ENCODE assay signal across 29 cellular contexts in the genomic region with DNA sequence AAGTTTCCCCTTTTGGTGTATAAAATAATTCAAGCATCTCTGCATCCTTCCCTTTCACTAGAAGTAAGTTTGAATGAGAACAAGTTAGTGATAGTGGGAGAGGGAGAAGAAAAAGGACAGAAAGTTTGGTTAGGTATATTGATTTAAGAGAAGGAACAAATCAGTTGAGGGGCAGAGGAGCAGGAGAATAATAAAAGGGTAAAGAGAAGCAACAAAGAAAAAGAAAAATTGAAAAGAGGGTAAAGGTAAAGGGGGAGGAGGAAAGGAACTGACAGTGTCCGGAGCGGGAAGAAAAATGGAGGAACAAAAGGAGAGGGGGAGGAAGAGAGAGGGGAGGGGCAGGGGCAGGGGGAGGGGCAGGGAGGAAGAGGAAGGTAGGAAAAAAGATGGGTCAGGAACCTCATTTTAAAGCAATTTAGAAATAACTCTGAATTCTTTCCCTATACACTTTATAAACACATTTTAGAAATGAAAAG. TPM values are rescaled to one million over a fixed set of nuclear protein-coding genes. Genes with fewer than 3 reads are reported as not detected.
A peak's percentile ranks its signal among the peaks of the same experiment; 100 is the strongest.
DNase-seq lines count a peak whose midpoint lies in the region; ATAC-seq, FAIRE-seq and TF ChIP-seq lines count a peak whose summit lies in the region.
"Had no signal": no experiment of that assay in that cellular context is flagged by ENCODE, and none has a peak within 500 bp of the region (broad histone marks: within the 10 kb centered on the region; RNA-seq: fewer than 3 reads in every experiment).

No MANE protein-coding gene starts in this region.

- 36% methylated on average over 2 of the region's 2 CpGs for WGBS in HepG2 (ENCODE audit: low lambda C conversion rate)
- 18% methylated on average over 2 of the region's 2 CpGs for WGBS in right lobe of liver (ENCODE audit: insufficient coverage, low coverage, low lambda C conversion rate, missing lambda C conversion rate)
- no CpG with 5 or more reads among the region's 2 CpGs for WGBS in mesendoderm (ENCODE audit: extremely low coverage, insufficient coverage, low lambda C conversion rate)

- no peaks in the 10 kb centered on the region for H3K36me3 Mint-ChIP-seq in brain
- no peaks in the 10 kb centered on the region for H3K36me3 Mint-ChIP-seq in activated T-cell treated with anti-CD3 and anti-CD28 coated beads, Interleukin-2, amount 50 U/mL, for 72 hours (ENCODE audit: insufficient read depth in 2 of 2)

- no peak overlapping the region for H2BK5ac ChIP-seq in mesendoderm (ENCODE audit: low read length)

- DNase-seq in HepG2 (ENCODE audit: low spot score) = no peak
- DNase-seq in right lobe of liver = no peak
- no peak for DNase-seq in mesendoderm
- no peak for DNase-seq in activated T-cell treated with anti-CD3 and anti-CD28 coated beads, Interleukin-2, amount 50 U/mL, for 72 hours
- no peak for DNase-seq in NCI-H2227 (lab: John Stamatoyannopoulos, UW; ENCODE audit: unreplicated experiment)
- DNase-seq in stimulated activated naive CD8-positive, alpha-beta T cell treated with anti-CD3 and anti-CD28 coated beads, Interleukin-15, amount 100 ng/mL, for 72 hours = no peak
- DNase-seq: activated CD4-positive, CD25-positive, alpha-beta regulatory T cell treated with anti-CD3 and anti-CD28 coated beads, Interleukin-2, amount 50 U/mL, for 72 hours; activated CD8-positive, alpha-beta memory T cell treated with anti-CD3 and anti-CD28 coated beads for 24 hours; activated naive CD4-positive, alpha-beta T cell treated with anti-CD3 and anti-CD28 coated beads, Interleukin-2, amount 50 U/mL, for 16 hours; activated T-cell treated with anti-CD3 and anti-CD28 coated beads, Interleukin-2, amount 50 U/mL, for 48 hours; dorsolateral prefrontal cortex; erythroblast; kidney glomerular epithelial cell; NCI-H1694; NCI-H2171; NCI-H526 treated with DMSO at 0.1 percent for 48 hours; SW 1271 had no signal

- TF ChIP-seq RAD21 in HepG2 (CRISPR knock-in tag; IDR thresholded peaks at IDR 0.05) = no peak

- no peak overlapping the region for H2AFZ ChIP-seq in HepG2 (ENCODE audit: low read length)

- no peak overlapping the region for H3K18ac ChIP-seq in mesendoderm (ENCODE audit: low read length)

- H3K4me3 ChIP-seq in HepG2 (replicated peaks in 1 of 3; ENCODE audit: insufficient read depth in 1 of 3, low read depth in 2 of 3, low read length in 3 of 3) = no peak overlapping the region
- no peak overlapping the region for H3K4me3 ChIP-seq in right lobe of liver
- H3K4me3 ChIP-seq in mesendoderm (ENCODE audit: low read length) = no peak overlapping the region
- H3K4me3 ChIP-seq: ascending aorta, BLaER1, dorsolateral prefrontal cortex, tibial nerve had no signal

- in situ Hi-C loops in HepG2 (cut with HindIII; ENCODE audit: extremely low pct_ligation_motif_present, low pct_unique_long_range_greater_than_20kb) = no loop called here

- H3K9ac ChIP-seq in HepG2 (ENCODE audit: insufficient read depth, low read depth, low read length) (no peak overlapping the region), mesendoderm (ENCODE audit: low read length) (peak overlapping the region; percentile 10)
- H3K9ac ChIP-seq: BLaER1 had no signal

- H3K4ac ChIP-seq in mesendoderm (ENCODE audit: low read depth, low read length) = no peak overlapping the region

- TF ChIP-seq EP300 in HepG2 (IDR thresholded peaks at IDR 0.05; ENCODE audit: low read depth in 2 of 2, low read length in 2 of 2) = no peak
- TF ChIP-seq EP300 in HepG2 (CRISPR knock-in tag; IDR thresholded peaks at IDR 0.05; ENCODE audit: borderline replicate concordance) = no peak

- H2BK120ac ChIP-seq in mesendoderm (ENCODE audit: low read depth, low read length) = no peak overlapping the region

- H2BK15ac ChIP-seq in mesendoderm (replicated peaks; ENCODE audit: low read depth) = peak overlapping the region; percentile 92

- H3K9me3 Mint-ChIP-seq in brain = peaks cover 0 to 4% (median 0%) of the 10 kb centered on the region in 5 experiments
- H3K9me3 Mint-ChIP-seq in activated T-cell treated with anti-CD3 and anti-CD28 coated beads, Interleukin-2, amount 50 U/mL, for 72 hours = no peaks in the 10 kb centered on the region
- H3K9me3 Mint-ChIP-seq in stimulated activated naive CD8-positive, alpha-beta T cell treated with anti-CD3 and anti-CD28 coated beads, Interleukin-15, amount 100 ng/mL, for 72 hours = no peaks in the 10 kb centered on the region
- H3K9me3 Mint-ChIP-seq: central memory CD8-positive, alpha-beta T cell; stimulated activated naive CD8-positive, alpha-beta T cell treated with anti-CD3 and anti-CD28 coated beads, Interleukin-15, Interleukin-2, amounts not matched to agents 100 ng/mL and 50 ng/mL, for 24 hours had no signal

- H3K4me3 Mint-ChIP-seq in brain = peak overlapping the region in 3 of 5 experiments; percentile 19 to 66 (median 38)
- no peak overlapping the region for H3K4me3 Mint-ChIP-seq in activated T-cell treated with anti-CD3 and anti-CD28 coated beads, Interleukin-2, amount 50 U/mL, for 72 hours
- H3K4me3 Mint-ChIP-seq in stimulated activated naive CD8-positive, alpha-beta T cell treated with anti-CD3 and anti-CD28 coated beads, Interleukin-15, amount 100 ng/mL, for 72 hours = no peak overlapping the region
- H3K4me3 Mint-ChIP-seq: central memory CD8-positive, alpha-beta T cell; stimulated activated naive CD8-positive, alpha-beta T cell treated with anti-CD3 and anti-CD28 coated beads, Interleukin-15, Interleukin-2, amounts not matched to agents 100 ng/mL and 50 ng/mL, for 24 hours had no signal

- CTCF ChIA-PET in HepG2 (lab: Yijun Ruan, JAX; ENCODE audit: low intra/inter-chr PET ratio, low total read pairs) = no interaction called here

- BruUV-seq in HepG2 (replicated peaks; lab: Mats Ljungman, UMichigan) = no TSS peak

- intact Hi-C loops in HepG2 (cut with micrococcal nuclease; ENCODE audit: unreplicated experiment) (no loop called here), right lobe of liver (cut with DNase I) (no loop called here)

- no peak overlapping the region for H4K8ac ChIP-seq in mesendoderm (ENCODE audit: low read depth, low read length)

- H2AK5ac ChIP-seq in mesendoderm (ENCODE audit: low read length) = no peak overlapping the region

- no peaks in the 10 kb centered on the region for H4K20me1 ChIP-seq in HepG2 (ENCODE audit: insufficient read depth, low read length)

- H3K9me3 ChIP-seq in HepG2 (ENCODE audit: low read length) (no peaks in the 10 kb centered on the region), right lobe of liver (no peaks in the 10 kb centered on the region)
- H3K9me3 ChIP-seq: ascending aorta, BLaER1, tibial nerve had no signal

- TF ChIP-seq POLR2A in HepG2 (IDR thresholded peaks at IDR 0.05; ENCODE audit: insufficient read depth in 1 of 2, low read depth in 2 of 2, low read length in 2 of 2) (no peak), right lobe of liver (IDR thresholded peaks at IDR 0.05) (no peak)

- H3K27ac ChIP-seq in HepG2 (ENCODE audit: extremely low read length, insufficient read depth, low read length) = no peak overlapping the region
- no peak overlapping the region for H3K27ac ChIP-seq in right lobe of liver
- no peak overlapping the region for H3K27ac ChIP-seq in mesendoderm (ENCODE audit: low read depth, low read length)
- H3K27ac ChIP-seq: ascending aorta, BLaER1, dorsolateral prefrontal cortex, tibial nerve had no signal

- peak overlapping the region in 1 of 5 experiments; percentile 37 for H3K27ac Mint-ChIP-seq in brain
- no peak overlapping the region for H3K27ac Mint-ChIP-seq in activated T-cell treated with anti-CD3 and anti-CD28 coated beads, Interleukin-2, amount 50 U/mL, for 72 hours
- no peak overlapping the region for H3K27ac Mint-ChIP-seq in stimulated activated naive CD8-positive, alpha-beta T cell treated with anti-CD3 and anti-CD28 coated beads, Interleukin-15, amount 100 ng/mL, for 72 hours
- H3K27ac Mint-ChIP-seq: stimulated activated naive CD8-positive, alpha-beta T cell treated with anti-CD3 and anti-CD28 coated beads, Interleukin-15, Interleukin-2, amounts not matched to agents 100 ng/mL and 50 ng/mL, for 24 hours had no signal

- H3K56ac ChIP-seq in mesendoderm (ENCODE audit: low read length) = peak overlapping the region; percentile 4

- no peak for TF ChIP-seq CTCF in HepG2 (CRISPR knock-in tag; IDR thresholded peaks at IDR 0.05)
- no peak for TF ChIP-seq CTCF in right lobe of liver (IDR thresholded peaks at IDR 0.05)
- TF ChIP-seq CTCF in brain (conservative IDR thresholded peaks at IDR 0.05) = no peak

- no peak overlapping the region for H3K23ac ChIP-seq in mesendoderm (ENCODE audit: low read length)

- H3K4me2 ChIP-seq in HepG2 (ENCODE audit: low read depth, low read length) = no peak overlapping the region
- H3K4me2 ChIP-seq in mesendoderm (ENCODE audit: low read length) = no peak overlapping the region
- H3K4me2 ChIP-seq: BLaER1 had no signal

- no peak overlapping the region for H4K5ac ChIP-seq in mesendoderm (ENCODE audit: low read length)

- FAIRE-seq in HepG2 (lab: Jason Lieb, UNC) = no peak
- FAIRE-seq: A204.1, frontal cortex had no signal

- no peaks in the 10 kb centered on the region for H3K36me3 ChIP-seq in HepG2 (replicated peaks in 1 of 2; ENCODE audit: control insufficient read depth in 1 of 2, insufficient read depth in 2 of 2, low read length in 2 of 2)
- no peaks in the 10 kb centered on the region for H3K36me3 ChIP-seq in right lobe of liver
- no peaks in the 10 kb centered on the region for H3K36me3 ChIP-seq in mesendoderm (ENCODE audit: control insufficient read depth, insufficient read depth, low read length)
- H3K36me3 ChIP-seq: ascending aorta, BLaER1, tibial nerve had no signal

- H3K4me1 Mint-ChIP-seq in brain = peaks cover 22% of the 10 kb centered on the region
- H3K4me1 Mint-ChIP-seq in activated T-cell treated with anti-CD3 and anti-CD28 coated beads, Interleukin-2, amount 50 U/mL, for 72 hours (ENCODE audit: low read depth) = peaks cover 7% of the 10 kb centered on the region
- peaks cover 7% of the 10 kb centered on the region for H3K4me1 Mint-ChIP-seq in stimulated activated naive CD8-positive, alpha-beta T cell treated with anti-CD3 and anti-CD28 coated beads, Interleukin-15, amount 100 ng/mL, for 72 hours

- peaks cover 14% of the 10 kb centered on the region for H3K79me2 ChIP-seq in HepG2 (ENCODE audit: insufficient read depth, low read length)
- no peaks in the 10 kb centered on the region for H3K79me2 ChIP-seq in mesendoderm (ENCODE audit: control insufficient read depth, insufficient read depth, low read length)

- H3K27me3 ChIP-seq in HepG2 (ENCODE audit: control insufficient read depth in 1 of 2, insufficient read depth in 2 of 2, low read length in 2 of 2) = peaks cover 0 to 3% of the 10 kb centered on the region in 2 experiments; a peak in 1 of 5 replicates
- peaks cover 10 to 50% of the 10 kb centered on the region in 2 donors for H3K27me3 ChIP-seq in right lobe of liver
- no peaks in the 10 kb centered on the region for H3K27me3 ChIP-seq in mesendoderm (ENCODE audit: insufficient read depth, low read length, poor library complexity)

- POLR2A ChIA-PET in HepG2 (lab: Yijun Ruan, JAX) = no interaction called here

- H3K4me1 ChIP-seq in HepG2 (ENCODE audit: insufficient read depth, low read length) = peaks cover 26% of the 10 kb centered on the region
- no peaks in the 10 kb centered on the region for H3K4me1 ChIP-seq in right lobe of liver
- peaks cover 2% of the 10 kb centered on the region for H3K4me1 ChIP-seq in mesendoderm (ENCODE audit: control insufficient read depth, low read depth, low read length)
- H3K4me1 ChIP-seq: BLaER1 had no signal

- H3K79me1 ChIP-seq in mesendoderm (ENCODE audit: low read length) = no peaks in the 10 kb centered on the region

- no peak for ATAC-seq in HepG2
- ATAC-seq in right lobe of liver = no peak
- ATAC-seq in GM21528 (IDR thresholded peaks at IDR 0.05; ENCODE audit: low FRiP score, unreplicated experiment) = no peak
- no peak for ATAC-seq in activated T-cell treated with anti-CD3 and anti-CD28 coated beads, Interleukin-2, amount 50 U/mL, for 72 hours (replicated peaks in 1 of 2)
- no peak for ATAC-seq in stimulated activated naive CD8-positive, alpha-beta T cell treated with anti-CD3 and anti-CD28 coated beads, Interleukin-15, amount 100 ng/mL, for 72 hours
- ATAC-seq: Right ventricle myocardium inferior had no signal

- H3K27me3 Mint-ChIP-seq in brain = peaks cover 67% of the 10 kb centered on the region
- peaks cover 53% of the 10 kb centered on the region for H3K27me3 Mint-ChIP-seq in activated T-cell treated with anti-CD3 and anti-CD28 coated beads, Interleukin-2, amount 50 U/mL, for 72 hours (ENCODE audit: low read depth)
- peaks cover 64% of the 10 kb centered on the region for H3K27me3 Mint-ChIP-seq in stimulated activated naive CD8-positive, alpha-beta T cell treated with anti-CD3 and anti-CD28 coated beads, Interleukin-15, amount 100 ng/mL, for 72 hours

RNA-seq across cellular contexts. Expression of gene IGF2BP1, which starts 6.3 kb away (rescaled TPM):
- 75.1 and 116 TPM in 2 replicates for total RNA-seq in HepG2 (2016; rRNA removed; fragmentation: Illumina TruSeq; extraction: Trizol)
- 9.9 and 10.7 TPM in 2 replicates for total RNA-seq in HepG2 (2016; cell fraction: cytosol; rRNA removed; fragmentation: Illumina TruSeq; extraction: Trizol; ENCODE audit: low read depth)
- total RNA-seq in HepG2 (2016; cell fraction: insoluble cytoplasmic fraction; rRNA removed; fragmentation: Illumina TruSeq; extraction: Trizol) = 72.3 and 98.1 TPM in 2 replicates
- 48.4 and 51.3 TPM in 2 replicates for total RNA-seq in HepG2 (2016; cell fraction: membrane; rRNA removed; fragmentation: Illumina TruSeq; extraction: Trizol)
- total RNA-seq in HepG2 (2016; cell fraction: nucleus; rRNA removed; fragmentation: Illumina TruSeq; extraction: Trizol) = 85.9 and 101 TPM in 2 replicates
- polyA plus RNA-seq in HepG2 (2011; rRNA removed) = 29.0 and 29.7 TPM in 2 replicates
- 20.8 and 22.5 TPM in 2 replicates for polyA plus RNA-seq in HepG2 (2011; cell fraction: cytosol; rRNA removed)
- polyA plus RNA-seq in HepG2 (2011; cell fraction: nucleus; rRNA removed) = 55.5 and 77.0 TPM in 2 replicates
- polyA plus RNA-seq in HepG2 (2012) = 38.7 and 44.9 TPM in 2 replicates
- 5.3 and 5.9 TPM in 2 replicates for polyA plus RNA-seq in HepG2 (2016; cell fraction: cytosol; fragmentation: Illumina TruSeq; extraction: Trizol; ENCODE audit: low read depth)
- polyA plus RNA-seq in HepG2 (2016; cell fraction: insoluble cytoplasmic fraction; fragmentation: Illumina TruSeq; extraction: Trizol; ENCODE audit: low read depth) = 74.2 and 94.4 TPM in 2 replicates
- polyA plus RNA-seq in HepG2 (2016; cell fraction: membrane; fragmentation: Illumina TruSeq; extraction: Trizol; ENCODE audit: low read depth) = 16.6 and 19.1 TPM in 2 replicates
- polyA plus RNA-seq in HepG2 (2016; cell fraction: nucleus; fragmentation: Illumina TruSeq; extraction: Trizol; ENCODE audit: insufficient read depth, low read depth) = 92.5 and 99.5 TPM in 2 replicates
- polyA minus RNA-seq in HepG2 (2011; rRNA and poly(A)+ RNA removed; ENCODE audit: low replicate concordance) = 12.9 and 68.2 TPM in 2 replicates
- 68.9 and 72.7 TPM in 2 replicates for polyA minus RNA-seq in HepG2 (2011; cell fraction: cytosol; rRNA and poly(A)+ RNA removed)
- 66.3 and 72.9 TPM in 2 replicates for polyA minus RNA-seq in HepG2 (2011; cell fraction: nucleus; rRNA and poly(A)+ RNA removed)
- total RNA-seq in right lobe of liver = under 1 TPM in 1 of 6 experiments, not detected in 5; 0.56 TPM
- not detected for polyA plus RNA-seq in brain (ENCODE audit: insufficient read depth, low read depth, low replicate concordance)
- polyA plus RNA-seq in mesendoderm (2013, experiment 1 of 2) = 132 TPM
- polyA plus RNA-seq in mesendoderm (2013, experiment 2 of 2) = 142 TPM
- total RNA-seq in activated T-cell treated with anti-CD3 and anti-CD28 coated beads, Interleukin-2, amount 50 U/mL, for 72 hours = under 1 TPM; 0.32 to 0.50 TPM
- total RNA-seq: ascending aorta, dorsolateral prefrontal cortex, Right ventricle myocardium inferior, tibial nerve had no signal

RNA-seq across cellular contexts. Expression of gene GIP, which starts 22.5 kb away (rescaled TPM):
- total RNA-seq in HepG2 (2016; rRNA removed; fragmentation: Illumina TruSeq; extraction: Trizol) (0.73 TPM in 1 of 2 replicates, not detected in the other), right lobe of liver (not detected)
- 0.71 and 1.1 TPM in 2 replicates for total RNA-seq in HepG2 (2016; cell fraction: cytosol; rRNA removed; fragmentation: Illumina TruSeq; extraction: Trizol; ENCODE audit: low read depth)
- 0.39 and 0.52 TPM in 2 replicates for total RNA-seq in HepG2 (2016; cell fraction: insoluble cytoplasmic fraction; rRNA removed; fragmentation: Illumina TruSeq; extraction: Trizol)
- total RNA-seq in HepG2 (2016; cell fraction: membrane; rRNA removed; fragmentation: Illumina TruSeq; extraction: Trizol) = 0.38 and 0.46 TPM in 2 replicates
- total RNA-seq in HepG2 (2016; cell fraction: nucleus; rRNA removed; fragmentation: Illumina TruSeq; extraction: Trizol) = not detected in 2 replicates
- polyA plus RNA-seq in HepG2 (2011; rRNA removed) (0.55 and 0.70 TPM in 2 replicates), brain (ENCODE audit: insufficient read depth, low read depth, low replicate concordance) (not detected)
- polyA plus RNA-seq in HepG2 (2011; cell fraction: cytosol; rRNA removed) = 0.20 TPM in 1 of 2 replicates, not detected in the other
- not detected in 2 replicates for polyA plus RNA-seq in HepG2 (2011; cell fraction: nucleus; rRNA removed)
- polyA plus RNA-seq in HepG2 (2012) = 0.56 TPM in 1 of 2 replicates, not detected in the other
- 1.2 and 2.0 TPM in 2 replicates for polyA plus RNA-seq in HepG2 (2016; cell fraction: cytosol; fragmentation: Illumina TruSeq; extraction: Trizol; ENCODE audit: low read depth)
- polyA plus RNA-seq in HepG2 (2016; cell fraction: insoluble cytoplasmic fraction; fragmentation: Illumina TruSeq; extraction: Trizol; ENCODE audit: low read depth) = 0.86 TPM in 1 of 2 replicates, not detected in the other
- polyA plus RNA-seq in HepG2 (2016; cell fraction: membrane; fragmentation: Illumina TruSeq; extraction: Trizol; ENCODE audit: low read depth) = 0.58 and 0.61 TPM in 2 replicates
- polyA plus RNA-seq in HepG2 (2016; cell fraction: nucleus; fragmentation: Illumina TruSeq; extraction: Trizol; ENCODE audit: insufficient read depth, low read depth) = not detected in 2 replicates
- polyA minus RNA-seq in HepG2 (2011; rRNA and poly(A)+ RNA removed; ENCODE audit: low replicate concordance) = not detected in 2 replicates
- polyA minus RNA-seq in HepG2 (2011; cell fraction: cytosol; rRNA and poly(A)+ RNA removed) = not detected in 2 replicates
- not detected in 2 replicates for polyA minus RNA-seq in HepG2 (2011; cell fraction: nucleus; rRNA and poly(A)+ RNA removed)
- polyA plus RNA-seq in mesendoderm (2013, experiment 1 of 2) = 0.20 TPM
- polyA plus RNA-seq in mesendoderm (2013, experiment 2 of 2) = 0.35 TPM
- not detected for total RNA-seq in activated T-cell treated with anti-CD3 and anti-CD28 coated beads, Interleukin-2, amount 50 U/mL, for 72 hours
- total RNA-seq: ascending aorta, dorsolateral prefrontal cortex, frontal cortex, lung microvascular endothelial cell, osteoblast, Right ventricle myocardium inferior, tibial nerve had no signal

RNA-seq across cellular contexts. Expression of gene SNF8, which starts 46.3 kb away (rescaled TPM):
- 152 and 153 TPM in 2 replicates for total RNA-seq in HepG2 (2016; rRNA removed; fragmentation: Illumina TruSeq; extraction: Trizol)
- total RNA-seq in HepG2 (2016; cell fraction: cytosol; rRNA removed; fragmentation: Illumina TruSeq; extraction: Trizol; ENCODE audit: low read depth) = 379 and 415 TPM in 2 replicates
- 132 and 156 TPM in 2 replicates for total RNA-seq in HepG2 (2016; cell fraction: insoluble cytoplasmic fraction; rRNA removed; fragmentation: Illumina TruSeq; extraction: Trizol)
- total RNA-seq in HepG2 (2016; cell fraction: membrane; rRNA removed; fragmentation: Illumina TruSeq; extraction: Trizol) = 389 and 390 TPM in 2 replicates
- 78.5 and 80.0 TPM in 2 replicates for total RNA-seq in HepG2 (2016; cell fraction: nucleus; rRNA removed; fragmentation: Illumina TruSeq; extraction: Trizol)
- polyA plus RNA-seq in HepG2 (2011; rRNA removed) = 98.6 and 114 TPM in 2 replicates
- 124 and 143 TPM in 2 replicates for polyA plus RNA-seq in HepG2 (2011; cell fraction: cytosol; rRNA removed)
- 64.9 and 71.3 TPM in 2 replicates for polyA plus RNA-seq in HepG2 (2011; cell fraction: nucleus; rRNA removed)
- polyA plus RNA-seq in HepG2 (2012) = 70.9 and 75.1 TPM in 2 replicates
- 660 and 736 TPM in 2 replicates for polyA plus RNA-seq in HepG2 (2016; cell fraction: cytosol; fragmentation: Illumina TruSeq; extraction: Trizol; ENCODE audit: low read depth)
- polyA plus RNA-seq in HepG2 (2016; cell fraction: insoluble cytoplasmic fraction; fragmentation: Illumina TruSeq; extraction: Trizol; ENCODE audit: low read depth) = 201 and 220 TPM in 2 replicates
- 492 and 571 TPM in 2 replicates for polyA plus RNA-seq in HepG2 (2016; cell fraction: membrane; fragmentation: Illumina TruSeq; extraction: Trizol; ENCODE audit: low read depth)
- 195 and 196 TPM in 2 replicates for polyA plus RNA-seq in HepG2 (2016; cell fraction: nucleus; fragmentation: Illumina TruSeq; extraction: Trizol; ENCODE audit: insufficient read depth, low read depth)
- 77.3 and 128 TPM in 2 replicates for polyA minus RNA-seq in HepG2 (2011; rRNA and poly(A)+ RNA removed; ENCODE audit: low replicate concordance)
- polyA minus RNA-seq in HepG2 (2011; cell fraction: cytosol; rRNA and poly(A)+ RNA removed) = 24.9 and 39.6 TPM in 2 replicates
- polyA minus RNA-seq in HepG2 (2011; cell fraction: nucleus; rRNA and poly(A)+ RNA removed) = 26.7 and 37.0 TPM in 2 replicates
- 10 to 100 TPM; 35.8 to 62.9 (median 47.5) TPM for total RNA-seq in right lobe of liver
- polyA plus RNA-seq in brain (ENCODE audit: insufficient read depth, low read depth, low replicate concordance) = 140 TPM
- polyA plus RNA-seq in mesendoderm (2013, experiment 1 of 2) = 115 TPM
- 113 TPM for polyA plus RNA-seq in mesendoderm (2013, experiment 2 of 2)
- total RNA-seq in activated T-cell treated with anti-CD3 and anti-CD28 coated beads, Interleukin-2, amount 50 U/mL, for 72 hours = 10 to 100 TPM; 54.7 to 54.8 TPM

Comparison
In these comparisons a context has a peak if more than half of its experiments do, and no peak if none do; other contexts are left out.
1. RNA of gene IGF2BP1, which starts 6.3 kb away (total RNA-seq): 9.9 to 116 TPM in HepG2; 0.32 to 0.50 TPM in activated T-cell treated with anti-CD3 and anti-CD28 coated beads, Interleukin-2, amount 50 U/mL, for 72 hours and 0.56 TPM in right lobe of liver; every median in the first group is over 4 times any median in the second.
2. H3K4me3 Mint-ChIP-seq: peak in brain (3 of 5); none in activated T-cell treated with anti-CD3 and anti-CD28 coated beads, Interleukin-2, amount 50 U/mL, for 72 hours (0 of 2) and stimulated activated naive CD8-positive, alpha-beta T cell treated with anti-CD3 and anti-CD28 coated beads, Interleukin-15, amount 100 ng/mL, for 72 hours (0 of 2).